1 cellular context compared by ENCODE assay signal in genomic region chr19:48713864-48714755, GRCh38.
A peak's percentile ranks its signal among the peaks of the same experiment; 100 is the strongest.
TF ChIP-seq lines count a peak whose summit lies in the region.

No MANE protein-coding gene starts in this region.

TF ChIP-seq in GM12878, 131 proteins besides CTCF, POLR2A, EP300 and RAD21 (continues in another document):
- TF ChIP-seq USF1 (IDR thresholded peaks at IDR 0.05; ENCODE audit: borderline replicate concordance, extremely low read length, insufficient read depth, low read depth, low read length) (no peak), PAX5 (IDR thresholded peaks at IDR 0.05; ENCODE audit: borderline replicate concordance, low read depth, low read length) (no peak), RBBP5 (conservative IDR thresholded peaks at IDR 0.05) (no peak), HDGF (IDR thresholded peaks at IDR 0.05) (peak; percentile 100), JUNB (IDR thresholded peaks at IDR 0.05) (no peak), MEF2B (IDR thresholded peaks at IDR 0.05; ENCODE audit: partially characterized antibody, poor library complexity, severe bottlenecking) (no peak), REST (IDR thresholded peaks at IDR 0.05; ENCODE audit: low read depth, low read length) (no peak), MTA3 (IDR thresholded peaks at IDR 0.05; ENCODE audit: borderline replicate concordance, low read length) (no peak), SPI1 (IDR thresholded peaks at IDR 0.05; ENCODE audit: borderline replicate concordance, insufficient read depth, low read depth, low read length) (no peak), HCFC1 (IDR thresholded peaks at IDR 0.05; ENCODE audit: low read length) (no peak), EED (IDR thresholded peaks at IDR 0.05; ENCODE audit: low read depth) (0 out of 2 replicates have a peak, but pooled peaks have one; percentile 18), ZNF207 (IDR thresholded peaks at IDR 0.05; ENCODE audit: borderline replicate concordance) (0 out of 2 replicates have a peak, but pooled peaks have one; percentile 27), EZH2 (IDR thresholded peaks at IDR 0.05; ENCODE audit: borderline replicate concordance, control insufficient read depth, low read depth, low read length) (no peak), CREM (IDR thresholded peaks at IDR 0.05; ENCODE audit: low read depth) (peak; percentile 42; the same call in 1 of the 2 replicates), HDAC6 (IDR thresholded peaks at IDR 0.05; ENCODE audit: unreplicated experiment) (no peak), RFX5 (IDR thresholded peaks at IDR 0.05; ENCODE audit: low read depth, low read length) (peak; percentile 63; the same call in 1 of the 2 replicates), SIN3A (IDR thresholded peaks at IDR 0.05; ENCODE audit: low read depth, low read length) (no peak), ZNF687 (IDR thresholded peaks at IDR 0.05) (peak; percentile 32; the same call in 1 of the 2 replicates), TCF12 (IDR thresholded peaks at IDR 0.05; ENCODE audit: low read depth, low read length) (peak; percentile 70), PKNOX1 (IDR thresholded peaks at IDR 0.05) (peak; percentile 76), IKZF1 (conservative IDR thresholded peaks at IDR 0.05) (peak; percentile 92), ATF2 (IDR thresholded peaks at IDR 0.05; ENCODE audit: low read length) (no peak), ESRRA (IDR thresholded peaks at IDR 0.05; ENCODE audit: low read length) (no peak), NR2F1 (conservative IDR thresholded peaks at IDR 0.05) (peak; percentile 84), RUNX3 (IDR thresholded peaks at IDR 0.05; ENCODE audit: low read length) (no peak), FOXM1 (IDR thresholded peaks at IDR 0.05; ENCODE audit: low read depth, low read length) (no peak), BACH1 (IDR thresholded peaks at IDR 0.05; ENCODE audit: borderline replicate concordance) (peak; percentile 39; the same call in 1 of the 2 replicates), POLR2AphosphoS5 (IDR thresholded peaks at IDR 0.05; ENCODE audit: low read length) (no peak), RB1 (IDR thresholded peaks at IDR 0.05; ENCODE audit: borderline replicate concordance) (0 out of 2 replicates have a peak, but pooled peaks have one; percentile 34), HSF1 (IDR thresholded peaks at IDR 0.05; ENCODE audit: low read depth, low read length) (no peak), KAT2A (conservative IDR thresholded peaks at IDR 0.05; ENCODE audit: control insufficient read depth, low read depth, low read length) (no peak), SP1 (IDR thresholded peaks at IDR 0.05; ENCODE audit: low read depth, low read length) (peak; percentile 84), FOS (IDR thresholded peaks at IDR 0.05; ENCODE audit: borderline replicate concordance, extremely low read depth, insufficient read length) (peak; percentile 31), RAD51 (IDR thresholded peaks at IDR 0.05) (no peak), BCL3 (IDR thresholded peaks at IDR 0.05; ENCODE audit: borderline replicate concordance, insufficient read depth, low read depth, low read length, poor library complexity, severe bottlenecking) (no peak), RCOR1 (conservative IDR thresholded peaks at IDR 0.05; ENCODE audit: low read depth, low read length) (no peak), NKRF (conservative IDR thresholded peaks at IDR 0.05) (no peak), BRCA1 (IDR thresholded peaks at IDR 0.05; ENCODE audit: low read depth, low read length) (no peak), NBN (IDR thresholded peaks at IDR 0.05) (peak; percentile 32; the same call in 1 of the 2 replicates), CHD2 (IDR thresholded peaks at IDR 0.05; ENCODE audit: borderline replicate concordance, low read depth, low read length) (peak; percentile 84), JUND (IDR thresholded peaks at IDR 0.05; ENCODE audit: low read depth, low read length) (no peak), CEBPB (IDR thresholded peaks at IDR 0.05; ENCODE audit: borderline replicate concordance in 1 of 2, low read depth in 2 of 2, low read length in 2 of 2) (no peak), NFXL1 (IDR thresholded peaks at IDR 0.05; ENCODE audit: borderline replicate concordance) (peak; percentile 89), NR2C1 (IDR thresholded peaks at IDR 0.05) (peak; percentile 9; the same call in 1 of the 2 replicates), PAX8 (IDR thresholded peaks at IDR 0.05) (no peak), KDM1A (IDR thresholded peaks at IDR 0.05; ENCODE audit: borderline replicate concordance) (no peak), KLF5 (IDR thresholded peaks at IDR 0.05; ENCODE audit: partially characterized antibody) (no peak), SIX5 (IDR thresholded peaks at IDR 0.05; ENCODE audit: low read depth, low read length, severe bottlenecking) (no peak), TAF1 (IDR thresholded peaks at IDR 0.05; ENCODE audit: borderline replicate concordance, low read depth, low read length) (peak; percentile 35; the same call in 1 of the 2 replicates), ZNF274 (IDR thresholded peaks at IDR 0.05; ENCODE audit: insufficient read depth, insufficient read length) (no peak), MEF2A (IDR thresholded peaks at IDR 0.05; ENCODE audit: insufficient read depth, low read depth, low read length) (no peak)
